Comparison of ENCODE assay signal across 11 cellular contexts in the genomic region with DNA sequence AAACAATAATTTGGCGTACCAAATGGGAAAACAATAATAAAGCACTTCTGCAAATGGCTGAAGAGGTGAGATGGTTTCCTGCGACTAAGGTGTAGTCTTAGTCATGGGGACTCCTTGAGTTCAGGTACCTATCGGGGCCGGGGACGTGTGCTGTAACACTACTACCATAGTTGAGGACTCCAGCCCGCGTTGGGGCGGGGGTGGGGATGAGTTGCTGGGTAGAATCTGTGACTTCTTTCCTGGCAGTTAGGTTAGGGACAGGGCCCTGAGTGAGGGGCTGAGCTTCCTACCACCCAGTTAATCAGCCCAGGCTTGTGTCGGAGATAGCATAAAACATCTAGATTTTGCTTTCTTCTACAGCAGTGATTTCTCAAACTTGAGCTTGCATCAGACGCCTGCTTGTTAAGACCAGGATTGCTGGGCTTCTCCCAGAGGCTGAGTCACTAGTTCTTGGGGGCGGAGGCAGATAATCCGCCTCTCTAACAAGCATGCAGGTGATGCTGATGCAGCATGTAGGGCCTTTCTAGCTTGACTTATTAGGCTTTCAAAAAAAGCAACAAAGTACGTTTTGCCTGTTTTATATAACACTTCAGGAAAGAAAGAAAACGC.
A peak's percentile ranks its signal among the peaks of the same experiment; 100 is the strongest.
DNase-seq lines count a peak whose midpoint lies in the region; ATAC-seq and TF ChIP-seq lines count a peak whose summit lies in the region.
"Had no signal": no experiment of that assay in that cellular context is flagged by ENCODE, and none has a peak within 500 bp of the region (broad histone marks: within the 10 kb centered on the region; RNA-seq: fewer than 3 reads in every experiment).

No MANE protein-coding gene starts in this region.

- H3K27ac ChIP-seq in RWPE2 (ENCODE audit: poor library complexity, severe bottlenecking): peak overlapping the region; percentile 14

- peak overlapping the region; percentile 59 for H3K27ac Mint-ChIP-seq in activated T-cell treated with anti-CD3 and anti-CD28 coated beads, Interleukin-2, amount 50 U/mL, for 24 hours

- H3K4me3 Mint-ChIP-seq in activated T-cell treated with anti-CD3 and anti-CD28 coated beads, Interleukin-2, amount 50 U/mL, for 24 hours: no peak overlapping the region

- H3K27me3 Mint-ChIP-seq in activated T-cell treated with anti-CD3 and anti-CD28 coated beads, Interleukin-2, amount 50 U/mL, for 24 hours: no peaks in the 10 kb centered on the region

- ATAC-seq in RWPE2 (ENCODE audit: low read depth): peak; percentile 83
- ATAC-seq in HG03108 (IDR thresholded peaks at IDR 0.05; ENCODE audit: unreplicated experiment): no peak
- ATAC-seq in GM21367 (IDR thresholded peaks at IDR 0.05; ENCODE audit: unreplicated experiment): no peak

- H3K4me1 Mint-ChIP-seq in activated T-cell treated with anti-CD3 and anti-CD28 coated beads, Interleukin-2, amount 50 U/mL, for 24 hours (ENCODE audit: low read depth): peaks cover 22% of the 10 kb centered on the region

- TF ChIP-seq CTCF in RWPE2 (IDR thresholded peaks at IDR 0.05; ENCODE audit: poor library complexity, severe bottlenecking): no peak
- TF ChIP-seq CTCF in fibroblast of mammary gland (conservative IDR thresholded peaks at IDR 0.05; ENCODE audit: control insufficient read depth, insufficient read depth, low read depth, low read length): no peak

- no peaks in the 10 kb centered on the region for H3K9me3 ChIP-seq in RWPE2 (ENCODE audit: severe bottlenecking)

- H3K36me3 ChIP-seq in RWPE2 (ENCODE audit: low read depth): peaks cover 50% of the 10 kb centered on the region

- no peaks in the 10 kb centered on the region for H3K27me3 ChIP-seq in RWPE2 (ENCODE audit: insufficient read depth, poor library complexity, severe bottlenecking)

- no peak for DNase-seq in activated T-cell treated with anti-CD3 and anti-CD28 coated beads, Interleukin-2, amount 50 U/mL, for 24 hours
- DNase-seq in activated T-cell treated with anti-CD3 and anti-CD28 coated beads, Interleukin-2, amount 50 U/mL, for 48 hours: no peak
- no peak for DNase-seq in RWPE2 (ENCODE audit: low spot score)
- peak; percentile 83 for DNase-seq in fibroblast of mammary gland (ENCODE audit: low read depth)
- peak; percentile 54 for DNase-seq in skeletal muscle cell (ENCODE audit: low read depth)
- DNase-seq in DMS79 treated with DMSO at 0.1 percent for 48 hours (lab: John Stamatoyannopoulos, UW): no peak
- DNase-seq: C1 segment of cervical spinal cord, kidney, NCI-H2029 had no signal

- H3K4me3 ChIP-seq in RWPE2 (ENCODE audit: severe bottlenecking) (no peak overlapping the region), fibroblast of mammary gland (ENCODE audit: control insufficient read depth, low read depth, low read length) (no peak overlapping the region), skeletal muscle cell (ENCODE audit: low read depth, low read length) (no peak overlapping the region)

- peaks cover 100% of the 10 kb centered on the region for H3K36me3 Mint-ChIP-seq in activated T-cell treated with anti-CD3 and anti-CD28 coated beads, Interleukin-2, amount 50 U/mL, for 24 hours (ENCODE audit: low read depth)

- no peaks in the 10 kb centered on the region for H3K9me3 Mint-ChIP-seq in activated T-cell treated with anti-CD3 and anti-CD28 coated beads, Interleukin-2, amount 50 U/mL, for 24 hours

- peaks cover 17% of the 10 kb centered on the region for H3K4me1 ChIP-seq in RWPE2 (ENCODE audit: insufficient read depth, poor library complexity, severe bottlenecking)

Comparison
In these comparisons a context has a peak if more than half of its experiments do, and no peak if none do; other contexts are left out.
1. DNase-seq: peak in fibroblast of mammary gland (single experiment) and skeletal muscle cell (single experiment); none in activated T-cell treated with anti-CD3 and anti-CD28 coated beads, Interleukin-2, amount 50 U/mL, for 24 hours (single experiment), activated T-cell treated with anti-CD3 and anti-CD28 coated beads, Interleukin-2, amount 50 U/mL, for 48 hours (0 of 2), RWPE2 (single experiment) and DMS79 treated with DMSO at 0.1 percent for 48 hours (single experiment).